18 cellular contexts compared by ENCODE assay signal in the genomic region with DNA sequence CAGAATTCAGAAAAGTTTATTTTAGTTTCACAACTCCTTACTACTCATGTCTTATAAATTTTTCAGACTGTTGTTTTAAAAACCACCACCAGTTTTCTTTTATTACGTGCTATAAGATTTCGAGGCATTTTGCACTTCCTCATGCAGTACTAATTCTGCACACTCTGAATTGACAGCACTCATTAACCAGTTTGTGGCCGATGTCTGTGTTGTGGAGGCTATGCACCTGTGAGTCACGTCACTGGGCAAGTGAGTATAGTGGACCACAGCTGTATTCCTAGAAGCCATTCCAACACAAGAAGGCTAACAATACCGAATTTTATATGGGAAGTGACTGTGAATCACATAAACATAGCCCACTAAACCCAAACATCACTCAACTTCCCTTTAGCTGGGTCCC. TPM values are rescaled to one million over a fixed set of nuclear protein-coding genes. Genes with fewer than 3 reads are reported as not detected.
DNase-seq lines count a peak whose midpoint lies in the region; ATAC-seq lines count a peak whose summit lies in the region.
"Had no signal": no experiment of that assay in that cellular context is flagged by ENCODE, and none has a peak within 500 bp of the region (broad histone marks: within the 10 kb centered on the region; RNA-seq: fewer than 3 reads in every experiment).

No MANE protein-coding gene starts in this region.

- H3K27me3 Mint-ChIP-seq in activated CD4-positive, alpha-beta T cell treated with anti-CD3 and anti-CD28 coated beads, Interleukin-2, amount 10 ng/mL, durations not matched to agents 24 days and 14 days: peaks cover 7% of the 10 kb centered on the region

- no peak for ATAC-seq in GM19351 (IDR thresholded peaks at IDR 0.05; ENCODE audit: unreplicated experiment)

- intact Hi-C loops in activated CD4-positive, alpha-beta T cell treated with anti-CD3 and anti-CD28 coated beads, Interleukin-2, amount 10 ng/mL, durations not matched to agents 24 days and 14 days (cut with micrococcal nuclease): no loop called here

- H3K4me1 Mint-ChIP-seq in activated CD4-positive, alpha-beta T cell treated with anti-CD3 and anti-CD28 coated beads, Interleukin-2, amount 10 ng/mL, durations not matched to agents 24 days and 14 days: no peaks in the 10 kb centered on the region
- H3K4me1 Mint-ChIP-seq: IgD-negative memory B cell had no signal

- H3K36me3 Mint-ChIP-seq in activated CD4-positive, alpha-beta T cell treated with anti-CD3 and anti-CD28 coated beads, Interleukin-2, amount 10 ng/mL, durations not matched to agents 24 days and 14 days (ENCODE audit: low read depth): no peaks in the 10 kb centered on the region
- H3K36me3 Mint-ChIP-seq: IgD-negative memory B cell had no signal

- peak; percentile 75 for DNase-seq in RPMI8226
- peak; percentile 16 for DNase-seq in dermis blood vessel endothelial cell
- DNase-seq in kidney tubule cell (ENCODE audit: low spot score): peak; percentile 34
- no peak for DNase-seq in SHP77 (lab: John Stamatoyannopoulos, UW)
- no peak for DNase-seq in activated CD4-positive, alpha-beta T cell treated with anti-CD3 and anti-CD28 coated beads, Interleukin-2, amount 10 ng/mL, durations not matched to agents 24 days and 14 days
- DNase-seq in dedifferentiated amniotic fluid mesenchymal stem cell (ENCODE audit: extremely low spot score): no peak
- DNase-seq: ACHN, H9, Karpas-422, MM.1S, NCI-H146, NCI-H2081 treated with DMSO at 0.1 percent for 48 hours, NCI-H748 treated with DMSO at 0.1 percent for 48 hours, PC-9 had no signal

- H3K9me3 Mint-ChIP-seq in activated CD4-positive, alpha-beta T cell treated with anti-CD3 and anti-CD28 coated beads, Interleukin-2, amount 10 ng/mL, durations not matched to agents 24 days and 14 days: no peaks in the 10 kb centered on the region
- H3K9me3 Mint-ChIP-seq: H9, IgD-negative memory B cell had no signal

- H3K27ac Mint-ChIP-seq in activated CD4-positive, alpha-beta T cell treated with anti-CD3 and anti-CD28 coated beads, Interleukin-2, amount 10 ng/mL, durations not matched to agents 24 days and 14 days: no peak overlapping the region
- H3K27ac Mint-ChIP-seq: H9, IgD-negative memory B cell had no signal

- H3K27ac ChIP-seq in temporal lobe (ENCODE audit: low read depth, low read length): peak overlapping the region; percentile 85
- H3K27ac ChIP-seq: HL-60, PC-9 had no signal

- no peak overlapping the region for H3K4me3 Mint-ChIP-seq in activated CD4-positive, alpha-beta T cell treated with anti-CD3 and anti-CD28 coated beads, Interleukin-2, amount 10 ng/mL, durations not matched to agents 24 days and 14 days
- H3K4me3 Mint-ChIP-seq: H9, IgD-negative memory B cell had no signal

RNA-seq across cellular contexts. Expression of a gene that starts 21.0 kb away (rescaled TPM):
- total RNA-seq in dermis blood vessel endothelial cell (1.3 and 2.9 TPM in 2 replicates), temporal lobe (7.9 TPM)
- total RNA-seq in activated CD4-positive, alpha-beta T cell treated with anti-CD3 and anti-CD28 coated beads, Interleukin-2, amount 10 ng/mL, durations not matched to agents 24 days and 14 days: 0.40 and 0.69 TPM in 2 replicates
- total RNA-seq: PC-9 had no signal

Comparison
In these comparisons a context has a peak if more than half of its experiments do, and no peak if none do; other contexts are left out.
1. DNase-seq: peak in RPMI8226 (single experiment), dermis blood vessel endothelial cell (single experiment) and kidney tubule cell (single experiment); none in SHP77 (0 of 2), activated CD4-positive, alpha-beta T cell treated with anti-CD3 and anti-CD28 coated beads, Interleukin-2, amount 10 ng/mL, durations not matched to agents 24 days and 14 days (single experiment) and dedifferentiated amniotic fluid mesenchymal stem cell (single experiment).